Comparison of ENCODE assay signal across 9 cellular contexts in genomic region chr3:171001957-171002694, GRCh38. TPM values are rescaled to one million over a fixed set of nuclear protein-coding genes. Genes with fewer than 3 reads are reported as not detected.
DNase-seq lines count a peak whose midpoint lies in the region; ATAC-seq, FAIRE-seq and TF ChIP-seq lines count a peak whose summit lies in the region.
"Had no signal": no experiment of that assay in that cellular context is flagged by ENCODE, and none has a peak within 500 bp of the region (broad histone marks: within the 10 kb centered on the region; RNA-seq: fewer than 3 reads in every experiment).

No MANE protein-coding gene starts in this region.

- POLR2A ChIA-PET in GM12878 (lab: Charles Lee), result no interaction called here

- H3K27me3 ChIP-seq in GM12878 (replicated peaks in 1 of 2; ENCODE audit: control insufficient read depth in 2 of 2, insufficient read depth in 2 of 2, low read length in 1 of 2) (no peaks in the 10 kb centered on the region), right lobe of liver (no peaks in the 10 kb centered on the region)

- SMC1A ChIA-PET in GM12878 (lab: Charles Lee; ENCODE audit: uncharacterized antibody, unreplicated experiment), result interaction anchor here (0.7 kb wide), 1 partner anchor 38 kb away, joined by 3 read pairs; no protein-coding TSS in a partner anchor

- H3K79me2 ChIP-seq in GM12878 (ENCODE audit: control insufficient read depth, insufficient read depth, low read length), result no peaks in the 10 kb centered on the region

- no peaks in the 10 kb centered on the region for H3K4me1 ChIP-seq in GM12878 (ENCODE audit: control insufficient read depth, insufficient read depth, low read length)
- H3K4me1 ChIP-seq in right lobe of liver, result peaks cover 0 to 95% (median 30%) of the 10 kb centered on the region in 4 donors

- H3K27ac ChIP-seq in GM12878 (ENCODE audit: control insufficient read depth, insufficient read depth), result no peak overlapping the region
- H3K27ac ChIP-seq in right lobe of liver, result peak overlapping the region; percentile 17 to 60 (median 54)

- FAIRE-seq in GM12878 (lab: Jason Lieb, UNC) (peak; percentile 13), GM12892 (lab: Jason Lieb, UNC) (no peak)

- peak; percentile 69 for ATAC-seq in HG03342 (IDR thresholded peaks at IDR 0.05; ENCODE audit: unreplicated experiment)
- peak; percentile 90 for ATAC-seq in GM12878
- peak; percentile 57 to 76 (median 70) for ATAC-seq in right lobe of liver

- TF ChIP-seq CTCF in GM12878 (IDR thresholded peaks at IDR 0.05 in 2 of 3, conservative IDR thresholded peaks at IDR 0.05 in 1 of 3; ENCODE audit: control insufficient read depth in 2 of 3, extremely low read depth in 1 of 3, insufficient read depth in 1 of 3, low read depth in 3 of 3, low read length in 3 of 3) (no peak), right lobe of liver (IDR thresholded peaks at IDR 0.05) (no peak)

- TF ChIP-seq POLR2A in GM12878 (IDR thresholded peaks at IDR 0.05; ENCODE audit: low read depth, low read length) (no peak), right lobe of liver (IDR thresholded peaks at IDR 0.05) (no peak), GM12892 (IDR thresholded peaks at IDR 0.05; ENCODE audit: low read depth, low read length) (no peak)

- RAD21 ChIA-PET in GM12878 (lab: Charles Lee; ENCODE audit: unreplicated experiment), result no interaction called here

- no TSS peak for BruUV-seq in GM12878 (replicated peaks; lab: Mats Ljungman, UMichigan)

- 57% methylated on average over 5 of the region's 5 CpGs for WGBS in GM12878 (ENCODE audit: insufficient coverage, insufficient replicate concordance, low lambda C conversion rate, missing lambda C conversion rate)
- 30% methylated on average over 5 of the region's 5 CpGs for WGBS in right lobe of liver (ENCODE audit: insufficient coverage, low coverage, low lambda C conversion rate, missing lambda C conversion rate)

- CTCF ChIA-PET in GM12878 (lab: Yijun Ruan, JAX), result interaction anchor here (1.7 kb wide), 1 partner anchor 38 kb away, joined by 4 read pairs; no protein-coding TSS in a partner anchor

- no peak overlapping the region for H3K9ac ChIP-seq in GM12878 (ENCODE audit: control insufficient read depth, insufficient read depth, low read length)

- TF ChIP-seq RAD21 in GM12878 (IDR thresholded peaks at IDR 0.05; ENCODE audit: insufficient read depth, low read depth, low read length), result no peak

- H4K20me1 ChIP-seq in GM12878 (ENCODE audit: control insufficient read depth, insufficient read depth), result no peaks in the 10 kb centered on the region

- intact Hi-C loops in GM12878 (cut with micrococcal nuclease; ENCODE audit: unreplicated experiment) (no loop called here), right lobe of liver (cut with DNase I) (no loop called here)

- H2AFZ ChIP-seq in GM12878 (ENCODE audit: control insufficient read depth, low read depth, low read length), result no peak overlapping the region

- no peak overlapping the region for H3K4me3 ChIP-seq in GM12878
- H3K4me3 ChIP-seq in right lobe of liver, result no peak overlapping the region

- no peak overlapping the region for H3K4me2 ChIP-seq in GM12878 (ENCODE audit: control insufficient read depth, insufficient read depth)

- in situ Hi-C loops in Caki2 (cut with HindIII; ENCODE audit: low pct_unique_long_range_greater_than_20kb, low sequenced_read_pairs) (no loop called here), GM12878 (cut with MboI) (no loop called here)

- H3K36me3 ChIP-seq in GM12878 (ENCODE audit: control insufficient read depth in 2 of 2, insufficient read depth in 2 of 2, low read length in 1 of 2), result no peaks in the 10 kb centered on the region
- peaks cover 0 to 61% (median 21%) of the 10 kb centered on the region in 4 donors for H3K36me3 ChIP-seq in right lobe of liver

- TF ChIP-seq EP300 in GM12878 (IDR thresholded peaks at IDR 0.05; ENCODE audit: borderline replicate concordance in 1 of 2, control insufficient read depth in 1 of 2, low read depth in 2 of 2, low read length in 2 of 2), result no peak; a peak in 1 of 4 replicates

- DNase-seq in Caki2 (ENCODE audit: low read depth), result peak; percentile 99
- peak; percentile 13 for DNase-seq in GM12878 (ENCODE audit: low read depth, low spot score)
- peak in 1 of 3 donors; percentile 73 for DNase-seq in right lobe of liver
- no peak for DNase-seq in NCI-H510A (lab: John Stamatoyannopoulos, UW)
- no peak for DNase-seq in NCI-H524 (lab: John Stamatoyannopoulos, UW)
- DNase-seq in GM12892 (ENCODE audit: insufficient read length), result no peak
- no peak for DNase-seq in activated CD4-positive, alpha-beta T cell treated with anti-CD3 and anti-CD28 coated beads for 1 hour

- H3K9me3 ChIP-seq in GM12878 (replicated peaks; ENCODE audit: control insufficient read depth, insufficient read depth, low read length), result no peaks in the 10 kb centered on the region
- H3K9me3 ChIP-seq in right lobe of liver, result no peaks in the 10 kb centered on the region

TF ChIP-seq in GM12878, 131 proteins besides CTCF, POLR2A, EP300 and RAD21 (continues in another document):
- no peak for TF ChIP-seq STAT1 (conservative IDR thresholded peaks at IDR 0.05)
- TF ChIP-seq, protein P1, sequence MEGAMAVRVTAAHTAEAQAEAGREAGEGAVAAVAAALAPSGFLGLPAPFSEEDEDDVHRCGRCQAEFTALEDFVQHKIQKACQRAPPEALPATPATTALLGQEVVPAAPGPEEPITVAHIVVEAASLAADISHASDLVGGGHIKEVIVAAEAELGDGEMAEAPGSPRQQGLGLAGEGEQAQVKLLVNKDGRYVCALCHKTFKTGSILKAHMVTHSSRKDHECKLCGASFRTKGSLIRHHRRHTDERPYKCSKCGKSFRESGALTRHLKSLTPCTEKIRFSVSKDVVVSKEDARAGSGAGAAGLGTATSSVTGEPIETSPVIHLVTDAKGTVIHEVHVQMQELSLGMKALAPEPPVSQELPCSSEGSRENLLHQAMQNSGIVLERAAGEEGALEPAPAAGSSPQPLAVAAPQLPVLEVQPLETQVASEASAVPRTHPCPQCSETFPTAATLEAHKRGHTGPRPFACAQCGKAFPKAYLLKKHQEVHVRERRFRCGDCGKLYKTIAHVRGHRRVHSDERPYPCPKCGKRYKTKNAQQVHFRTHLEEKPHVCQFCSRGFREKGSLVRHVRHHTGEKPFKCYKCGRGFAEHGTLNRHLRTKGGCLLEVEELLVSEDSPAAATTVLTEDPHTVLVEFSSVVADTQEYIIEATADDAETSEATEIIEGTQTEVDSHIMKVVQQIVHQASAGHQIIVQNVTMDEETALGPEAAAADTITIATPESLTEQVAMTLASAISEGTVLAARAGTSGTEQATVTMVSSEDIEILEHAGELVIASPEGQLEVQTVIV (IDR thresholded peaks at IDR 0.05; ENCODE audit: borderline replicate concordance, partially characterized antibody), result no peak
- TF ChIP-seq IKZF2 (IDR thresholded peaks at IDR 0.05), result peak; percentile 12 to 15; a peak in 1 of 4 replicates
- no peak for TF ChIP-seq TBL1XR1 (IDR thresholded peaks at IDR 0.05; ENCODE audit: low read depth, low read length)
- no peak for TF ChIP-seq BMI1 (IDR thresholded peaks at IDR 0.05; ENCODE audit: borderline replicate concordance)
- no peak for TF ChIP-seq ETV6 (conservative IDR thresholded peaks at IDR 0.05 in 1 of 2, IDR thresholded peaks at IDR 0.05 in 1 of 2; ENCODE audit: borderline replicate concordance in 1 of 2, low read depth in 1 of 2)
- TF ChIP-seq BCL3 (IDR thresholded peaks at IDR 0.05; ENCODE audit: borderline replicate concordance, insufficient read depth, low read depth, low read length, poor library complexity, severe bottlenecking), result peak; percentile 29
- no peak for TF ChIP-seq HDGF (IDR thresholded peaks at IDR 0.05)
- TF ChIP-seq EED (IDR thresholded peaks at IDR 0.05; ENCODE audit: low read depth), result no peak
- no peak for TF ChIP-seq SREBF1 (IDR thresholded peaks at IDR 0.05; ENCODE audit: low read length)
- TF ChIP-seq POU2F2 (IDR thresholded peaks at IDR 0.05; ENCODE audit: borderline replicate concordance, low read depth, low read length), result no peak
- no peak for TF ChIP-seq TCF7 (IDR thresholded peaks at IDR 0.05; ENCODE audit: borderline replicate concordance)

RNA-seq across cellular contexts. Expression of gene SLC2A2, which starts 24.4 kb away (rescaled TPM):
- total RNA-seq in Caki2 (2014; rRNA removed; shearing (Covaris generic); ENCODE audit: low replicate concordance), result not detected in 2 replicates
- not detected in 2 replicates for total RNA-seq in GM12878 (2013; cell fraction: nucleolus; rRNA removed)
- total RNA-seq in GM12878 (2014; rRNA removed), result not detected in 2 replicates
- 0.04 TPM in 1 of 2 replicates, not detected in the other for total RNA-seq in GM12878 (2014; rRNA removed; fragmentation: Illumina TruSeq; extraction: Trizol)
- total RNA-seq in GM12878 (2021), result 0.10 and 0.19 TPM in 2 replicates
- polyA plus RNA-seq in GM12878 (2011; ENCODE audit: low read depth), result not detected
- polyA plus RNA-seq in GM12878 (2011; rRNA removed), result not detected in 2 replicates
- not detected in 2 replicates for polyA plus RNA-seq in GM12878 (2011; cell fraction: cytosol; rRNA removed)
- not detected in 2 replicates for polyA plus RNA-seq in GM12878 (2011; cell fraction: nucleus; rRNA removed)
- not detected in 2 replicates for polyA plus RNA-seq in GM12878 (2012)
- polyA plus RNA-seq in GM12878 (2014; fragmentation: Illumina TruSeq; extraction: Trizol), result 0.04 and 0.11 TPM in 2 replicates
- polyA plus RNA-seq in GM12878 (2014; fragmentation: Nextera tagmentation; extraction: Ambion mirVana), result not detected
- not detected in 2 replicates for polyA plus RNA-seq in GM12878 (2014; rRNA removed)
- polyA plus RNA-seq in GM12878 (2016; fragmentation: Nextera tagmentation; extraction: Ambion mirVana), result not detected
- polyA minus RNA-seq in GM12878 (2011; rRNA and poly(A)+ RNA removed), result not detected in 2 replicates
- polyA minus RNA-seq in GM12878 (2011; cell fraction: cytosol; rRNA and poly(A)+ RNA removed), result not detected in 2 replicates
- not detected in 2 replicates for polyA minus RNA-seq in GM12878 (2011; cell fraction: nucleus; rRNA and poly(A)+ RNA removed)
- total RNA-seq in right lobe of liver, result 100 to 1,000 TPM; 162 to 465 (median 276) TPM
- not detected for polyA plus RNA-seq in GM12892 (2012; ENCODE audit: missing spikeins)
- polyA plus RNA-seq: esophagus had no signal

Comparison
In these comparisons a context has a peak if more than half of its experiments do, and no peak if none do; other contexts are left out.
1. DNase-seq: peak in Caki2 (single experiment) and GM12878 (single experiment); none in NCI-H510A (single experiment), NCI-H524 (0 of 2), GM12892 (single experiment) and activated CD4-positive, alpha-beta T cell treated with anti-CD3 and anti-CD28 coated beads for 1 hour (single experiment).
2. RNA of gene SLC2A2, which starts 24.4 kb away (total RNA-seq): 162 to 465 TPM in right lobe of liver; 0.04 to 0.19 TPM in GM12878 and not detected in Caki2; every median in the first group is over 100 times any median in the second.
3. Peak in every context shown above with its lines, with median percentiles within 50 percentile points of each other: ATAC-seq.